In the genomic region with DNA sequence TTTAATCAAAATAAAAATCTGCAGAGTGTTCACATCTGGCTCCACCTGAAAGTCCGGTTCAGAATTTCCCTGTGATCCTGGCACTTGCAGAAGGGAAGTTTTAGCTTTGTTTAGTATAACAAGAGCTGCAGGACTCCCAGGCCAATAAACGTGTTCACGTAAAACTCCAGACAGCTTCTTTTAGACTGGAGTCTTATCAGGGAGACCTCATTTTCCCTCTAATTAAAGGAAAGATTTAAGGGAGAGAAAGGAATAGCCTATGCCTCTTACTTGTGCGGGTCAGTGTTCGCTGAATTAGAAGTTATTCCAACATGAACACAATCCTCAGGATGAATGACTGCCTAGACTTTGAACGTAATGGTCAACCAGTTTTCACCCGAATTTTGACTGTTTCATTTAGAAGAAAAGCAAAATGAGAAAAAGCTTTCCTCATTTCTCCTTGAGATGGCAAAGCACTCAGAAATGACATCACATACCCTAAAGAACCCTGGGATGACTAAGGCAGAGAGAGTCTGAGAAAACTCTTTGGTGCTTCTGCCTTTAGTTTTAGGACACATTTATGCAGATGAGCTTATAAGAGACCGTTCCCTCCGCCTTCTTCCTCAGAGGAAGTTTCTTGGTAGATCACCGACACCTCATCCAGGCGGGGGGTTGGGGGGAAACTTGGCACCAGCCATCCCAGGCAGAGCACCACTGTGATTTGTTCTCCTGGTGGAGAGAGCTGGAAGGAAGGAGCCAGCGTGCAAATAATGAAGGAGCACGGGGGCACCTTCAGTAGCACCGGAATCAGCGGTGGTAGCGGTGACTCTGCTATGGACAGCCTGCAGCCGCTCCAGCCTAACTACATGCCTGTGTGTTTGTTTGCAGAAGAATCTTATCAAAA, we compare ENCODE assay signal across 8 cellular contexts.
DNase-seq lines count a peak whose midpoint lies in the region; ATAC-seq and TF ChIP-seq lines count a peak whose summit lies in the region.

No MANE protein-coding gene starts in this region.

- H3K9me3 ChIP-seq in ES-I3 (ENCODE audit: control insufficient read depth, insufficient read depth, low read length): no peaks in the 10 kb centered on the region
- H3K9me3 ChIP-seq in spleen: no peaks in the 10 kb centered on the region

- peak overlapping the region; percentile 86 for H3K27ac ChIP-seq in caudate nucleus (ENCODE audit: low read depth, low read length)
- peak overlapping the region; percentile 82 to 96 (median 90) for H3K27ac ChIP-seq in spleen

- H3K4me3 ChIP-seq in spleen: peak overlapping the region; percentile 56 to 72 (median 64)

- ATAC-seq in HG02678 (IDR thresholded peaks at IDR 0.05; ENCODE audit: unreplicated experiment): peak; percentile 25

- H3K36me3 ChIP-seq in ES-I3 (ENCODE audit: insufficient read depth, low read length) (no peaks in the 10 kb centered on the region), spleen (peaks cover 0 to under 1% (median 0%) of the 10 kb centered on the region in 6 donors)

- DNase-seq in T-helper 1 cell: peak in 3 of 5 donors; percentile 32 to 77 (median 33)
- peak in 10 of 61 donors; percentile 10 to 42 (median 20) for DNase-seq in caudate nucleus (lab: John Stamatoyannopoulos, UW)
- peak; percentile 76 for DNase-seq in iris pigment epithelial cell (ENCODE audit: low read depth)
- DNase-seq in spleen: peak; percentile 87
- DNase-seq in NCI-H2107 treated with DMSO at 0.1 percent for 48 hours (lab: John Stamatoyannopoulos, UW; ENCODE audit: unreplicated experiment): no peak
- DNase-seq in GM19238 (ENCODE audit: insufficient read length, low spot score): no peak

- H3K9ac ChIP-seq in ES-I3 (ENCODE audit: low read depth, low read length): peak overlapping the region; percentile 67

- H3K4me1 ChIP-seq in ES-I3 (ENCODE audit: insufficient read depth, low read length) (peaks cover 32% of the 10 kb centered on the region), spleen (peaks cover 21 to 100% (median 68%) of the 10 kb centered on the region in 6 donors)

- no peaks in the 10 kb centered on the region for H3K27me3 ChIP-seq in spleen (replicated peaks in 1 of 7)

- 1 to 3% (median 2%) methylated on average over 17 of the region's 17 CpGs for WGBS in spleen, 5 donors

- peak in 7 of 11 experiments; percentile 14 to 41 (median 29) for TF ChIP-seq CTCF in spleen (IDR thresholded peaks at IDR 0.05 in 8 of 11, conservative IDR thresholded peaks at IDR 0.05 in 3 of 11)

- intact Hi-C loops in spleen (cut with DNase I; ENCODE audit: low total_unique reads): no loop called here

- peak in 2 of 3 donors; percentile 41 to 85 for TF ChIP-seq POLR2A in spleen (IDR thresholded peaks at IDR 0.05)

Comparison
In these comparisons a context has a peak if more than half of its experiments do, and no peak if none do; other contexts are left out.
1. DNase-seq: peak in T-helper 1 cell (3 of 5), iris pigment epithelial cell (single experiment) and spleen (single experiment); none in NCI-H2107 treated with DMSO at 0.1 percent for 48 hours (single experiment) and GM19238 (single experiment).